ENCODE assay signal across 1 cellular context in the genomic region with DNA sequence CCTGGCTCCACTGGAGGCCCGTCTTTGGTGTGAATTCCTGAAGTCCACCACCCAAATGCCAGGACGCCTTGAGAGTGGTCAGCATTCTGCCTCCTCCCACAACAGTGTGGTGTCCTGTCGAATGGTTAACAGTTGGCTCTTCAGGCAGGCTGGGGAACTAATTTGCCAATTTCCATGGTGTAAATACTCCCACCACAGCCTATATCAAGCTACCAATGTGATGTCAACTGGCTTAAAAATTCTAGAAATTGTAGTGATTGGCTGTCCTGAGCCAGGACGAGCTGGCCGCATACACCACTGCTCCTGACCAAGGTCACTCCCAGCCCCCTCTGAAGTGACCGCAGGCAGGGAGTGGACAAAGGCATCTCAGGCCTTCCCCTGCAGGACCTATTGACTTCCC.
TF ChIP-seq lines count a peak whose summit lies in the region.

No MANE protein-coding gene starts in this region.

TF ChIP-seq in HCT116, 20 proteins besides CTCF, POLR2A, EP300 and RAD21 (continued from another document):
- TF ChIP-seq, protein P1, sequence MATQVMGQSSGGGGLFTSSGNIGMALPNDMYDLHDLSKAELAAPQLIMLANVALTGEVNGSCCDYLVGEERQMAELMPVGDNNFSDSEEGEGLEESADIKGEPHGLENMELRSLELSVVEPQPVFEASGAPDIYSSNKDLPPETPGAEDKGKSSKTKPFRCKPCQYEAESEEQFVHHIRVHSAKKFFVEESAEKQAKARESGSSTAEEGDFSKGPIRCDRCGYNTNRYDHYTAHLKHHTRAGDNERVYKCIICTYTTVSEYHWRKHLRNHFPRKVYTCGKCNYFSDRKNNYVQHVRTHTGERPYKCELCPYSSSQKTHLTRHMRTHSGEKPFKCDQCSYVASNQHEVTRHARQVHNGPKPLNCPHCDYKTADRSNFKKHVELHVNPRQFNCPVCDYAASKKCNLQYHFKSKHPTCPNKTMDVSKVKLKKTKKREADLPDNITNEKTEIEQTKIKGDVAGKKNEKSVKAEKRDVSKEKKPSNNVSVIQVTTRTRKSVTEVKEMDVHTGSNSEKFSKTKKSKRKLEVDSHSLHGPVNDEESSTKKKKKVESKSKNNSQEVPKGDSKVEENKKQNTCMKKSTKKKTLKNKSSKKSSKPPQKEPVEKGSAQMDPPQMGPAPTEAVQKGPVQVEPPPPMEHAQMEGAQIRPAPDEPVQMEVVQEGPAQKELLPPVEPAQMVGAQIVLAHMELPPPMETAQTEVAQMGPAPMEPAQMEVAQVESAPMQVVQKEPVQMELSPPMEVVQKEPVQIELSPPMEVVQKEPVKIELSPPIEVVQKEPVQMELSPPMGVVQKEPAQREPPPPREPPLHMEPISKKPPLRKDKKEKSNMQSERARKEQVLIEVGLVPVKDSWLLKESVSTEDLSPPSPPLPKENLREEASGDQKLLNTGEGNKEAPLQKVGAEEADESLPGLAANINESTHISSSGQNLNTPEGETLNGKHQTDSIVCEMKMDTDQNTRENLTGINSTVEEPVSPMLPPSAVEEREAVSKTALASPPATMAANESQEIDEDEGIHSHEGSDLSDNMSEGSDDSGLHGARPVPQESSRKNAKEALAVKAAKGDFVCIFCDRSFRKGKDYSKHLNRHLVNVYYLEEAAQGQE (IDR thresholded peaks at IDR 0.05; ENCODE audit: low read depth): no peak
- no peak for TF ChIP-seq FOSL1 (IDR thresholded peaks at IDR 0.05; ENCODE audit: low read depth)
- TF ChIP-seq ZFX (IDR thresholded peaks at IDR 0.05): no peak
- TF ChIP-seq YY1 (IDR thresholded peaks at IDR 0.05; ENCODE audit: extremely low read depth, insufficient replicate concordance, low read depth, low read length): no peak
TF ChIP-seq in HCT116: peak in this region for 0.
